Comparison of ENCODE assay signal across 9 cellular contexts in the genomic region with DNA sequence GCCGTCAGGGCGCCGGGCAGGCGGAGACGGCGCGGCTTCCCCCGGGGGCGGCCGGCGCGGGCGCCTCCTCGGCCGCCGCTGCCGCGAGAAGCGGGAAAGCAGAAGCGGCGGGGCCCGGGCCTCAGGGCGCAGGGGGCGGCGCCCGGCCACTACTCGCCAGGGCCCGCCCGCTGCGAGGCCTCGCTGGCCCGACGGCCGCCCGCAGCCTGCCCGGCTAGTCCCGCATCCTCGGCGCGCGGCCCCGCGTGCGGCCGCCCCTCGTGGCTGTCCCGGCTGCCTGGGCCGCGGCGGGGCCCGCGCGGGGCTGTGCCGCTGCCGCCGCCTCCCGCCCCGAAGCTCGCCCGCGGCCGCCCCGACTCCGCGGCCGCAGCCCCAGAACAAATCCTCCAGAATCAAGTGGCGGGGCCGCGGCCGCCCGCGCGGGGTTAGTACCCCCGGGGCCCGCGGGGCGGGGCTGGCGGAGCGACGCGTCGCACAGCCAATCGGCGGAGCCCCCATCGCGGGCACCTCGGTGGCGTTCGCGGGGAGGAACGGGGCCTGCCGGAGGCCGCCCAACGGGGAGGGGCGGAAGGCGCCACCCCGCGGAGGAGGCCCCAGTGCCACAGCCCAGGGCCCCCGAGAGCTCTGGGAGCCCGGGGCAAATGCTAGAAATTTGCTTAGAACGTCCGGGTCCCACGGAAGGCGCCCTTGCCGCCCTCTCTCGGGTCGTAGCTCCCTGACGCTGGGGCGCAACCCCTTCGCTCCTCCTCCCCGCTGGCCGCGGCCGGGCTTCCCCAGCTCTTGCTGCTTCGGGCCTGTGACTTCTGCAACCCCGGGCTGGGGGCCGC. TPM values are rescaled to one million over a fixed set of nuclear protein-coding genes. Genes with fewer than 3 reads are reported as not detected.
DNase-seq lines count a peak whose midpoint lies in the region; ATAC-seq and TF ChIP-seq lines count a peak whose summit lies in the region.
"Had no signal": no experiment of that assay in that cellular context is flagged by ENCODE, and none has a peak within 500 bp of the region (broad histone marks: within the 10 kb centered on the region; RNA-seq: fewer than 3 reads in every experiment).

Gene RUNX3 (minus strand): TSS at position 401 of the 827 bp plus-strand sequence. CDS start 408 bp downstream, outside the sequence.

- H3K4me1 ChIP-seq in subcutaneous abdominal adipose tissue (ENCODE audit: control insufficient read depth in 5 of 5, insufficient read depth in 5 of 5, low read length in 5 of 5): peaks cover 0 to 56% (median 37%) of the 10 kb centered on the region in 5 donors
- H3K4me1 ChIP-seq: parathyroid adenoma had no signal

- intact Hi-C loops in natural killer cell (cut with micrococcal nuclease): loop anchor here (1.0 to 5.0 kb wide), 5 partner anchors 35 to 217 kb away; no protein-coding TSS in a partner anchor

- POLR2A ChIA-PET in RWPE1 (lab: Yijun Ruan, JAX; ENCODE audit: low non-redundant PET): no interaction called here

- no peaks in the 10 kb centered on the region for H3K36me3 ChIP-seq in subcutaneous abdominal adipose tissue (ENCODE audit: control insufficient read depth in 5 of 5, insufficient read depth in 5 of 5, low read length in 5 of 5)

- DNase-seq in NCI-H1105 (lab: John Stamatoyannopoulos, UW): peak; percentile 68
- peak; percentile 90 for DNase-seq in activated CD4-positive, alpha-beta T cell treated with anti-CD3 and anti-CD28 coated beads for 1 hour
- DNase-seq in ecto neural progenitor cell (ENCODE audit: low spot score): peak; percentile 75
- DNase-seq in natural killer cell: peak; percentile 94
- no peak for DNase-seq in RWPE1 (ENCODE audit: low spot score)

- TF ChIP-seq CTCF in natural killer cell (IDR thresholded peaks at IDR 0.05): no peak
- TF ChIP-seq CTCF in RWPE1 (conservative IDR thresholded peaks at IDR 0.05; ENCODE audit: low read depth): no peak

- peaks cover 6% of the 10 kb centered on the region for H3K36me3 Mint-ChIP-seq in natural killer cell

- H3K4me3 Mint-ChIP-seq in natural killer cell: peak within 1 kb of the TSS; percentile 97

- CTCF ChIA-PET in RWPE1 (lab: Yijun Ruan, JAX): interaction anchor here (0.6 to 1.6 kb wide), 4 partner anchors 107 to 192 kb away, joined by 3 to 8 read pairs (median 4); no protein-coding TSS in a partner anchor

- ATAC-seq in GM18511 (IDR thresholded peaks at IDR 0.05; ENCODE audit: unreplicated experiment) (peak; percentile 84), HG02678 (IDR thresholded peaks at IDR 0.05; ENCODE audit: unreplicated experiment) (peak; percentile 79), natural killer cell (peak; percentile 70 to 88 (median 77))

- peaks cover 45 to 60% of the 10 kb centered on the region in 2 donors for H3K4me1 Mint-ChIP-seq in natural killer cell

- H3K9ac ChIP-seq in subcutaneous abdominal adipose tissue (ENCODE audit: low read length in 5 of 5): peak within 1 kb of the TSS in 2 of 5 donors; percentile 14 to 21
- H3K9ac ChIP-seq: parathyroid adenoma had no signal

- peak within 1 kb of the TSS in 4 of 5 donors; percentile 40 to 61 (median 52) for H3K4me3 ChIP-seq in subcutaneous abdominal adipose tissue (ENCODE audit: low read depth in 1 of 5, low read length in 5 of 5)

- no peaks in the 10 kb centered on the region for H3K9me3 ChIP-seq in subcutaneous abdominal adipose tissue (ENCODE audit: control insufficient read depth in 5 of 5, low read length in 5 of 5)

- H3K9me3 Mint-ChIP-seq in natural killer cell: no peaks in the 10 kb centered on the region

- peaks cover 0 to 9% of the 10 kb centered on the region in 2 donors for H3K27me3 Mint-ChIP-seq in natural killer cell (ENCODE audit: low read depth in 2 of 2)

- H3K27ac ChIP-seq in subcutaneous abdominal adipose tissue (ENCODE audit: low read depth, low read length): no peak within 1 kb of the TSS
- H3K27ac ChIP-seq in RWPE1: no peak within 1 kb of the TSS
- H3K27ac ChIP-seq: parathyroid adenoma had no signal

- H3K27me3 ChIP-seq in subcutaneous abdominal adipose tissue (ENCODE audit: control insufficient read depth in 5 of 5, insufficient read depth in 4 of 5, low read length in 5 of 5): peaks cover 71 to 90% (median 83%) of the 10 kb centered on the region in 5 donors

- H3K27ac Mint-ChIP-seq in natural killer cell: peak within 1 kb of the TSS; percentile 99

RNA-seq across cellular contexts. Expression of gene RUNX3, which starts in this region (rescaled TPM):
- 100 to 1,000 TPM; 537 to 630 (median 601) TPM for total RNA-seq in natural killer cell
